Comparison of ENCODE assay signal across 8 cellular contexts in the genomic region with DNA sequence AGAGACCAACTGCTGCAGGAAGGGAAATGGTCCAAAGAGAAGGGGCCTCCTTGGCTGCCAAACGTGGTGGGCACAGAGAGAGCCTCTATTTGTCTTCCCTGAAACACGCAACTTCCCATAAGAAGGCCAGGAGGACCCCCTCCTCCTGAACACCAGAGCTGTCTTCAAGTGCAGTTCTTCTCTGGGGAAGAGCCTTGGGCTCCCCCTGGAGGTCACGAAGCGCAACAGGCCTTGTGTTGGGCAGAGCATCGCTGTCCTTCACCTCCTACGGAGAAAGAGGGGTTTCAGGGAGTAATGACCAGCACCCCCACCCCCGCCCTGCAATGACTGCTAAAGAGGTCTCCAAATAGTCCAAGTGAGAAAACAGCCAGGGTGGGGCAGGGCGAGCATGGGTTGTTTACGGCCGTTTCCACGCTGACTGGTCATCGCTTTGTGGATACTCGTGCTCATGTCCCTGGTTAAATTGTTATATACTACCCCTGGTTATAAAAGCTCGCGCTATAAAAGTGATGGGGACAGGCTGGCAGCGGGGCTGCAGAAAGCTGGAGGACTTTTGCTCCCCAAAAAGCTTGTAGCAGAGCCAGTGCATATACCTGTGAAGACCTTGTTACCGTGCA.
DNase-seq lines count a peak whose midpoint lies in the region; ATAC-seq and TF ChIP-seq lines count a peak whose summit lies in the region.

No MANE protein-coding gene starts in this region.

- no peak overlapping the region for H3K9ac ChIP-seq in mesendoderm (ENCODE audit: low read length)

- H3K23ac ChIP-seq in mesendoderm (ENCODE audit: low read length): no peak overlapping the region

- H3K27me3 ChIP-seq in PC-9 (ENCODE audit: insufficient read depth, low read depth) (no peaks in the 10 kb centered on the region), breast epithelium (peaks cover 0 to 6% of the 10 kb centered on the region in 2 donors), mesendoderm (ENCODE audit: insufficient read depth, low read length, poor library complexity) (no peaks in the 10 kb centered on the region)

- POLR2A ChIA-PET in PC-9 (lab: Charles Lee; ENCODE audit: unreplicated experiment): no interaction called here

- intact Hi-C loops in PC-9 (cut with micrococcal nuclease; ENCODE audit: unreplicated experiment) (no loop called here), breast epithelium (cut with DNase I; ENCODE audit: low total_unique reads) (no loop called here)

- H3K4me3 ChIP-seq in AG09309 (ENCODE audit: control insufficient read depth, low read depth, low read length) (no peak overlapping the region), PC-9 (no peak overlapping the region), breast epithelium (no peak overlapping the region), mesendoderm (ENCODE audit: low read length) (no peak overlapping the region)

- H3K4ac ChIP-seq in mesendoderm (ENCODE audit: low read depth, low read length): no peak overlapping the region

- no peaks in the 10 kb centered on the region for H3K9me2 ChIP-seq in PC-9 (ENCODE audit: insufficient read depth)

- H3K36me3 ChIP-seq in PC-9 (ENCODE audit: low read depth) (no peaks in the 10 kb centered on the region), breast epithelium (no peaks in the 10 kb centered on the region), mesendoderm (ENCODE audit: control insufficient read depth, insufficient read depth, low read length) (no peaks in the 10 kb centered on the region)

- WGBS in mesendoderm (ENCODE audit: extremely low coverage, insufficient coverage, low lambda C conversion rate): no CpG with 5 or more reads among the region's 17 CpGs

- DNase-seq in AG09309 (ENCODE audit: low read depth) (no peak), PC-9 (peak in 1 of 2 experiments; percentile 11), breast epithelium (ENCODE audit: low spot score in 2 of 2) (no peak), mesendoderm (peak; percentile 84), HCEC 1CT (no peak)

- no peak overlapping the region for H2BK5ac ChIP-seq in mesendoderm (ENCODE audit: low read length)

- H4K20me1 ChIP-seq in PC-9 (ENCODE audit: insufficient read depth): no peaks in the 10 kb centered on the region

- ATAC-seq in GM21367 (IDR thresholded peaks at IDR 0.05; ENCODE audit: unreplicated experiment): no peak
- ATAC-seq in GM19463 (IDR thresholded peaks at IDR 0.05; ENCODE audit: unreplicated experiment): no peak

- no peak overlapping the region for H3K56ac ChIP-seq in mesendoderm (ENCODE audit: low read length)

- H4K5ac ChIP-seq in mesendoderm (ENCODE audit: low read length): no peak overlapping the region

- no peak overlapping the region for H3K27ac ChIP-seq in PC-9
- H3K27ac ChIP-seq in breast epithelium: no peak overlapping the region
- no peak overlapping the region for H3K27ac ChIP-seq in mesendoderm (ENCODE audit: low read depth, low read length)

- no peak overlapping the region for H2AK5ac ChIP-seq in mesendoderm (ENCODE audit: low read length)

- TF ChIP-seq POLR2A in breast epithelium (IDR thresholded peaks at IDR 0.05): no peak

- BruUV-seq in PC-9 (replicated peaks; lab: Mats Ljungman, UMichigan): no TSS peak

- H4K8ac ChIP-seq in mesendoderm (ENCODE audit: low read depth, low read length): no peak overlapping the region

- H3K18ac ChIP-seq in mesendoderm (ENCODE audit: low read length): no peak overlapping the region

- no peak overlapping the region for H2BK15ac ChIP-seq in mesendoderm (replicated peaks; ENCODE audit: low read depth)

- no peaks in the 10 kb centered on the region for H3K79me1 ChIP-seq in mesendoderm (ENCODE audit: low read length)

- H3K79me2 ChIP-seq in PC-9 (ENCODE audit: low read depth) (no peaks in the 10 kb centered on the region), mesendoderm (ENCODE audit: control insufficient read depth, insufficient read depth, low read length) (no peaks in the 10 kb centered on the region)

- TF ChIP-seq CTCF in AG09309 (IDR thresholded peaks at IDR 0.05; ENCODE audit: control insufficient read depth, insufficient read depth, low read depth, low read length, missing control alignments): peak; percentile 91
- TF ChIP-seq CTCF in GM12872 (IDR thresholded peaks at IDR 0.05; ENCODE audit: insufficient read depth, low read depth, low read length): peak; percentile 61
- peak; percentile 69 for TF ChIP-seq CTCF in PC-9 (conservative IDR thresholded peaks at IDR 0.05)
- peak in 2 of 3 donors; percentile 38 to 41 for TF ChIP-seq CTCF in breast epithelium (IDR thresholded peaks at IDR 0.05)

- H2AFZ ChIP-seq in PC-9: no peak overlapping the region

- H3K9me3 ChIP-seq in PC-9 (ENCODE audit: insufficient read depth, low read depth) (no peaks in the 10 kb centered on the region), breast epithelium (no peaks in the 10 kb centered on the region)

- H2BK120ac ChIP-seq in mesendoderm (ENCODE audit: low read depth, low read length): no peak overlapping the region

- H3K4me1 ChIP-seq in PC-9 (replicated peaks; ENCODE audit: insufficient read depth) (no peaks in the 10 kb centered on the region), breast epithelium (no peaks in the 10 kb centered on the region), mesendoderm (ENCODE audit: control insufficient read depth, low read depth, low read length) (no peaks in the 10 kb centered on the region)

- CTCF ChIA-PET in PC-9 (lab: Charles Lee): no interaction called here

- H3F3A ChIP-seq in PC-9 (ENCODE audit: insufficient read depth, low read depth): no peaks in the 10 kb centered on the region

- H3K4me2 ChIP-seq in PC-9 (no peak overlapping the region), mesendoderm (ENCODE audit: low read length) (no peak overlapping the region)

Comparison
In these comparisons a context has a peak if more than half of its experiments do, and no peak if none do; other contexts are left out.
1. CTCF ChIP-seq: peak in every context shown above with its lines; median percentile 91 in AG09309; 69 in PC-9; 61 in GM12872; 40 in breast epithelium.